In genomic region chr22:24588756-24589481, GRCh38 we compare ENCODE assay signal across 33 cellular contexts. TPM values are rescaled to one million over a fixed set of nuclear protein-coding genes. Genes with fewer than 3 reads are reported as not detected.
DNase-seq lines count a peak whose midpoint lies in the region; ATAC-seq, FAIRE-seq and TF ChIP-seq lines count a peak whose summit lies in the region.
"Had no signal": no experiment of that assay in that cellular context is flagged by ENCODE, and none has a peak within 500 bp of the region (broad histone marks: within the 10 kb centered on the region; RNA-seq: fewer than 3 reads in every experiment).

No MANE protein-coding gene starts in this region.

- 94% methylated on average over 13 of the region's 21 CpGs for WGBS in HepG2 (ENCODE audit: low lambda C conversion rate)
- WGBS in right lobe of liver (ENCODE audit: insufficient coverage, low coverage, low lambda C conversion rate, missing lambda C conversion rate): 89% methylated on average over 5 of the region's 21 CpGs
- WGBS in pancreas, 2 donors: 77% methylated on average over 21 of the region's 21 CpGs

- TF ChIP-seq RAD21 in HepG2 (CRISPR knock-in tag; IDR thresholded peaks at IDR 0.05): no peak

- no TSS peak for BruUV-seq in HepG2 (replicated peaks; lab: Mats Ljungman, UMichigan)

- CTCF ChIA-PET in HepG2 (lab: Yijun Ruan, JAX; ENCODE audit: low intra/inter-chr PET ratio, low total read pairs): no interaction called here
- CTCF ChIA-PET in CD4-positive, alpha-beta memory T cell (lab: Charles Lee; ENCODE audit: partially characterized antibody): no interaction called here

- H3K4me2 ChIP-seq in HepG2 (ENCODE audit: low read depth, low read length): peak overlapping the region; percentile 28; the same call in 1 of the 2 replicates
- H3K4me2 ChIP-seq: A549 had no signal

- peaks cover 46% of the 10 kb centered on the region for H3K4me1 Mint-ChIP-seq in brain
- H3K4me1 Mint-ChIP-seq in CD4-positive, alpha-beta memory T cell: peaks cover 0 to 6% (median 2%) of the 10 kb centered on the region in 4 donors

- POLR2A ChIA-PET in HepG2 (lab: Yijun Ruan, JAX): interaction anchor here (1.1 to 2.8 kb wide), 4 partner anchors 10 to 39 kb away, joined by 5 to 17 read pairs (median 8); no protein-coding TSS in a partner anchor
- POLR2A ChIA-PET in CD4-positive, alpha-beta memory T cell (lab: Charles Lee; ENCODE audit: partially characterized antibody): no interaction called here

- peaks cover 0 to 2% (median 0%) of the 10 kb centered on the region in 5 experiments for H3K9me3 Mint-ChIP-seq in brain
- no peaks in the 10 kb centered on the region for H3K9me3 Mint-ChIP-seq in CD4-positive, alpha-beta memory T cell
- H3K9me3 Mint-ChIP-seq: activated CD4-positive, alpha-beta T cell treated with anti-CD3 and anti-CD28 coated beads, Interleukin-2, amount 10 ng/mL, durations not matched to agents 24 days and 14 days; activated naive CD4-positive, alpha-beta T cell treated with anti-CD3 and anti-CD28 coated beads, Interleukin-2, amount 10 ng/mL, durations not matched to agents 7 days and 5 days; activated T-cell treated with anti-CD3 and anti-CD28 coated beads, Interleukin-2, amount 50 U/mL, for 72 hours; nephron progenitor cell had no signal

- H3K4me1 ChIP-seq in HepG2 (ENCODE audit: insufficient read depth, low read length): peaks cover 79% of the 10 kb centered on the region
- H3K4me1 ChIP-seq in right lobe of liver: peaks cover 0 to 12% (median 4%) of the 10 kb centered on the region in 4 donors
- H3K4me1 ChIP-seq in pancreas: peaks cover 6 to 16% (median 14%) of the 10 kb centered on the region in 3 donors
- H3K4me1 ChIP-seq in CD4-positive, alpha-beta memory T cell (ENCODE audit: insufficient read depth, low read length): peaks cover 4% of the 10 kb centered on the region
- H3K4me1 ChIP-seq in upper lobe of right lung: peaks cover 6% of the 10 kb centered on the region

- H3K9ac ChIP-seq in HepG2 (ENCODE audit: insufficient read depth, low read depth, low read length): peak overlapping the region; percentile 34

- TF ChIP-seq CTCF in HepG2 (CRISPR knock-in tag; IDR thresholded peaks at IDR 0.05) (no peak), right lobe of liver (IDR thresholded peaks at IDR 0.05) (no peak), brain (conservative IDR thresholded peaks at IDR 0.05) (no peak), pancreas (IDR thresholded peaks at IDR 0.05) (no peak), upper lobe of right lung (IDR thresholded peaks at IDR 0.05) (no peak)

- no peaks in the 10 kb centered on the region for H3K27me3 Mint-ChIP-seq in brain
- H3K27me3 Mint-ChIP-seq in CD4-positive, alpha-beta memory T cell: no peaks in the 10 kb centered on the region

- no peaks in the 10 kb centered on the region for H3K9me3 ChIP-seq in HepG2 (ENCODE audit: low read length)
- no peaks in the 10 kb centered on the region for H3K9me3 ChIP-seq in right lobe of liver
- no peaks in the 10 kb centered on the region for H3K9me3 ChIP-seq in pancreas
- no peaks in the 10 kb centered on the region for H3K9me3 ChIP-seq in CD4-positive, alpha-beta memory T cell (ENCODE audit: control insufficient read depth in 1 of 2, low read length in 2 of 2)
- no peaks in the 10 kb centered on the region for H3K9me3 ChIP-seq in upper lobe of right lung
- H3K9me3 ChIP-seq: A549, gastroesophageal sphincter, lower lobe of right lung, mucosa of descending colon, sigmoid colon, tibial artery had no signal

- in situ Hi-C loops in HepG2 (cut with HindIII; ENCODE audit: extremely low pct_ligation_motif_present, low pct_unique_long_range_greater_than_20kb): no loop called here

- H3K4me3 ChIP-seq in HepG2 (replicated peaks in 1 of 3; ENCODE audit: insufficient read depth in 1 of 3, low read depth in 2 of 3, low read length in 3 of 3): peak overlapping the region in 1 of 3 experiments; percentile 19; a peak in 1 of 6 replicates
- no peak overlapping the region for H3K4me3 ChIP-seq in right lobe of liver
- no peak overlapping the region for H3K4me3 ChIP-seq in pancreas
- no peak overlapping the region for H3K4me3 ChIP-seq in CD4-positive, alpha-beta memory T cell (ENCODE audit: low read length in 2 of 2)
- H3K4me3 ChIP-seq in upper lobe of right lung: no peak overlapping the region
- H3K4me3 ChIP-seq: A549, gastroesophageal sphincter, K562, lower lobe of right lung, mucosa of descending colon, sigmoid colon, tibial artery had no signal

- no peaks in the 10 kb centered on the region for H3K36me3 Mint-ChIP-seq in brain
- H3K36me3 Mint-ChIP-seq in CD4-positive, alpha-beta memory T cell: no peaks in the 10 kb centered on the region
- H3K36me3 Mint-ChIP-seq: activated naive CD4-positive, alpha-beta T cell treated with anti-CD3 and anti-CD28 coated beads, Interleukin-2, amount 10 ng/mL, durations not matched to agents 7 days and 5 days had no signal

- DNase-seq in HepG2 (ENCODE audit: low spot score) (no peak), right lobe of liver (no peak), pancreas (peak in 1 of 6 donors; percentile 64), urothelium cell line (ENCODE audit: low spot score) (no peak), NCI-H2171 treated with DMSO at 0.1 percent for 48 hours (lab: John Stamatoyannopoulos, UW) (no peak), upper lobe of right lung (no peak)
- DNase-seq in CD4-positive, alpha-beta memory T cell: no peak
- DNase-seq: activated CD4-positive, alpha-beta T cell treated with anti-CD3 and anti-CD28 coated beads, Interleukin-2, amount 10 ng/mL, durations not matched to agents 24 days and 14 days; activated naive CD4-positive, alpha-beta T cell treated with anti-CD3 and anti-CD28 coated beads, Interleukin-2, amount 10 ng/mL, durations not matched to agents 7 days and 5 days; activated T-cell treated with anti-CD3 and anti-CD28 coated beads, Interleukin-2, amount 50 U/mL, for 72 hours; AML-193; amniotic stem cell; central memory CD4-positive, alpha-beta T cell; DMS53; GDM1; lower lobe of right lung; mucosa of descending colon; NCI-H1105 treated with DMSO at 0.1 percent for 48 hours; NCI-H2081; NCI-H226; NCI-H69; nephron progenitor cell; stimulated activated CD4-positive, alpha-beta T cell treated with anti-CD3 and anti-CD28 coated beads, Interleukin-15, amount 100 ng/mL, for 24 hours; stimulated activated naive CD4-positive, alpha-beta T cell treated with Interleukin-2 at 50 U/mL for 16 hours; T1000; tibial artery had no signal

- H2AFZ ChIP-seq in HepG2 (ENCODE audit: low read length): no peak overlapping the region

- no peak for TF ChIP-seq EP300 in HepG2 (IDR thresholded peaks at IDR 0.05; ENCODE audit: low read depth in 2 of 2, low read length in 2 of 2)
- no peak for TF ChIP-seq EP300 in HepG2 (CRISPR knock-in tag; IDR thresholded peaks at IDR 0.05; ENCODE audit: borderline replicate concordance)

- H3K27me3 ChIP-seq in HepG2 (ENCODE audit: control insufficient read depth in 1 of 2, insufficient read depth in 2 of 2, low read length in 2 of 2): no peaks in the 10 kb centered on the region; a peak in 1 of 5 replicates
- no peaks in the 10 kb centered on the region for H3K27me3 ChIP-seq in right lobe of liver
- no peaks in the 10 kb centered on the region for H3K27me3 ChIP-seq in pancreas
- no peaks in the 10 kb centered on the region for H3K27me3 ChIP-seq in CD4-positive, alpha-beta memory T cell (ENCODE audit: insufficient read depth, low read length)
- no peaks in the 10 kb centered on the region for H3K27me3 ChIP-seq in upper lobe of right lung
- H3K27me3 ChIP-seq: gastroesophageal sphincter, sigmoid colon, tibial artery had no signal

- H3K4me3 Mint-ChIP-seq in brain: no peak overlapping the region
- H3K4me3 Mint-ChIP-seq in CD4-positive, alpha-beta memory T cell: no peak overlapping the region
- H3K4me3 Mint-ChIP-seq: activated CD4-positive, alpha-beta T cell treated with anti-CD3 and anti-CD28 coated beads, Interleukin-2, amount 10 ng/mL, durations not matched to agents 24 days and 14 days; activated naive CD4-positive, alpha-beta T cell treated with anti-CD3 and anti-CD28 coated beads, Interleukin-2, amount 10 ng/mL, durations not matched to agents 7 days and 5 days; activated T-cell treated with anti-CD3 and anti-CD28 coated beads, Interleukin-2, amount 50 U/mL, for 72 hours; nephron progenitor cell had no signal

- peak overlapping the region; percentile 15 for H3K27ac ChIP-seq in HepG2 (ENCODE audit: extremely low read length, insufficient read depth, low read length)
- no peak overlapping the region for H3K27ac ChIP-seq in right lobe of liver
- peak overlapping the region; percentile 13 to 66 (median 48) for H3K27ac ChIP-seq in pancreas
- no peak overlapping the region for H3K27ac ChIP-seq in CD4-positive, alpha-beta memory T cell (ENCODE audit: low read depth, low read length)
- no peak overlapping the region for H3K27ac ChIP-seq in upper lobe of right lung
- H3K27ac ChIP-seq: A549, lower lobe of right lung, tibial artery had no signal

- no peaks in the 10 kb centered on the region for H4K20me1 ChIP-seq in HepG2 (ENCODE audit: insufficient read depth, low read length)

- intact Hi-C loops in HepG2 (cut with micrococcal nuclease; ENCODE audit: unreplicated experiment) (loop anchor here (1.0 kb wide), 1 partner anchor 40 kb away; no protein-coding TSS in a partner anchor), right lobe of liver (cut with DNase I) (no loop called here), pancreas (cut with DNase I) (no loop called here), upper lobe of right lung (cut with DNase I) (no loop called here)
- intact Hi-C loops in CD4-positive, alpha-beta memory T cell (cut with micrococcal nuclease): no loop called here

- H3K36me3 ChIP-seq in HepG2 (replicated peaks in 1 of 2; ENCODE audit: control insufficient read depth in 1 of 2, insufficient read depth in 2 of 2, low read length in 2 of 2): peaks cover 8 to 19% of the 10 kb centered on the region in 2 experiments; a peak in 4 of 5 replicates
- peaks cover 0 to 15% (median 0%) of the 10 kb centered on the region in 4 donors for H3K36me3 ChIP-seq in right lobe of liver
- H3K36me3 ChIP-seq in pancreas: peaks cover 0 to 4% (median 0%) of the 10 kb centered on the region in 3 donors
- H3K36me3 ChIP-seq in CD4-positive, alpha-beta memory T cell (ENCODE audit: insufficient read depth, low read length): no peaks in the 10 kb centered on the region
- H3K36me3 ChIP-seq in upper lobe of right lung: no peaks in the 10 kb centered on the region

- peaks cover 10% of the 10 kb centered on the region for H3K79me2 ChIP-seq in HepG2 (ENCODE audit: insufficient read depth, low read length)

- no peak for ATAC-seq in HepG2
- no peak for ATAC-seq in right lobe of liver
- ATAC-seq in pancreas: no peak
- ATAC-seq in upper lobe of right lung: no peak
- ATAC-seq: A549; activated T-cell treated with anti-CD3 and anti-CD28 coated beads, Interleukin-2, amount 50 U/mL, for 72 hours; gastroesophageal sphincter; K562; lower lobe of right lung; mucosa of descending colon; Panc1 had no signal

- TF ChIP-seq POLR2A in HepG2 (IDR thresholded peaks at IDR 0.05; ENCODE audit: insufficient read depth in 1 of 2, low read depth in 2 of 2, low read length in 2 of 2) (no peak), right lobe of liver (IDR thresholded peaks at IDR 0.05) (no peak)

- FAIRE-seq in HepG2 (lab: Jason Lieb, UNC) (no peak), pancreas (lab: Jason Lieb, UNC) (no peak), urothelium cell line (lab: Jason Lieb, UNC) (peak; percentile 13)
- FAIRE-seq: A549, H54, K562 had no signal

- peak overlapping the region in 4 of 5 experiments; percentile 43 to 95 (median 80) for H3K27ac Mint-ChIP-seq in brain
- H3K27ac Mint-ChIP-seq in CD4-positive, alpha-beta memory T cell: no peak overlapping the region
- H3K27ac Mint-ChIP-seq: activated CD4-positive, alpha-beta T cell treated with anti-CD3 and anti-CD28 coated beads, Interleukin-2, amount 10 ng/mL, durations not matched to agents 24 days and 14 days; activated naive CD4-positive, alpha-beta T cell treated with anti-CD3 and anti-CD28 coated beads, Interleukin-2, amount 10 ng/mL, durations not matched to agents 7 days and 5 days; activated T-cell treated with anti-CD3 and anti-CD28 coated beads, Interleukin-2, amount 50 U/mL, for 72 hours; nephron progenitor cell had no signal

RNA-seq across cellular contexts. Expression of gene LRRC75B, which starts 4.0 kb away (rescaled TPM):
- 5.7 and 11.8 TPM in 2 replicates for total RNA-seq in HepG2 (2016; rRNA removed; fragmentation: Illumina TruSeq; extraction: Trizol)
- total RNA-seq in HepG2 (2016; cell fraction: cytosol; rRNA removed; fragmentation: Illumina TruSeq; extraction: Trizol; ENCODE audit: low read depth): 14.2 and 14.4 TPM in 2 replicates
- 5.6 and 12.5 TPM in 2 replicates for total RNA-seq in HepG2 (2016; cell fraction: insoluble cytoplasmic fraction; rRNA removed; fragmentation: Illumina TruSeq; extraction: Trizol)
- total RNA-seq in HepG2 (2016; cell fraction: membrane; rRNA removed; fragmentation: Illumina TruSeq; extraction: Trizol): 14.8 and 16.4 TPM in 2 replicates
- 10.7 and 13.7 TPM in 2 replicates for total RNA-seq in HepG2 (2016; cell fraction: nucleus; rRNA removed; fragmentation: Illumina TruSeq; extraction: Trizol)
- 34.8 and 48.8 TPM in 2 replicates for polyA plus RNA-seq in HepG2 (2011; rRNA removed)
- 18.6 and 35.0 TPM in 2 replicates for polyA plus RNA-seq in HepG2 (2011; cell fraction: cytosol; rRNA removed)
- polyA plus RNA-seq in HepG2 (2011; cell fraction: nucleus; rRNA removed): 225 and 265 TPM in 2 replicates
- 19.0 and 24.1 TPM in 2 replicates for polyA plus RNA-seq in HepG2 (2012)
- 15.3 and 17.1 TPM in 2 replicates for polyA plus RNA-seq in HepG2 (2016; cell fraction: cytosol; fragmentation: Illumina TruSeq; extraction: Trizol; ENCODE audit: low read depth)
- 8.8 and 9.2 TPM in 2 replicates for polyA plus RNA-seq in HepG2 (2016; cell fraction: insoluble cytoplasmic fraction; fragmentation: Illumina TruSeq; extraction: Trizol; ENCODE audit: low read depth)
- 17.8 and 17.9 TPM in 2 replicates for polyA plus RNA-seq in HepG2 (2016; cell fraction: membrane; fragmentation: Illumina TruSeq; extraction: Trizol; ENCODE audit: low read depth)
- 32.8 and 35.7 TPM in 2 replicates for polyA plus RNA-seq in HepG2 (2016; cell fraction: nucleus; fragmentation: Illumina TruSeq; extraction: Trizol; ENCODE audit: insufficient read depth, low read depth)
- 24.5 TPM in 1 of 2 replicates, not detected in the other for polyA minus RNA-seq in HepG2 (2011; rRNA and poly(A)+ RNA removed; ENCODE audit: low replicate concordance)
- polyA minus RNA-seq in HepG2 (2011; cell fraction: cytosol; rRNA and poly(A)+ RNA removed): 5.7 and 8.9 TPM in 2 replicates
- polyA minus RNA-seq in HepG2 (2011; cell fraction: nucleus; rRNA and poly(A)+ RNA removed): 13.3 and 13.4 TPM in 2 replicates
- total RNA-seq in right lobe of liver: 10 to 100 TPM; 11.8 to 28.0 (median 21.5) TPM
- polyA plus RNA-seq in brain (ENCODE audit: insufficient read depth, low read depth, low replicate concordance): 14.5 TPM
- total RNA-seq in pancreas: 10 to 100 TPM in 3 of 6 donors, 1 to 10 TPM in 3; 8.3 to 20.2 (median 9.8) TPM
- polyA plus RNA-seq in pancreas: 100 to 1,000 TPM; 101 to 106 TPM
- under 1 TPM in 1 of 2 experiments, not detected in 1; 0.19 TPM for total RNA-seq in CD4-positive, alpha-beta memory T cell
- under 1 TPM in 1 of 2 donors, not detected in 1; 0.40 TPM for polyA plus RNA-seq in CD4-positive, alpha-beta memory T cell
- 10.8 TPM for total RNA-seq in upper lobe of right lung

RNA-seq across cellular contexts. Expression of gene GGT1, which starts 14.1 kb away (rescaled TPM):
- 11.6 and 29.9 TPM in 2 replicates for total RNA-seq in HepG2 (2016; rRNA removed; fragmentation: Illumina TruSeq; extraction: Trizol)
- 6.9 and 7.0 TPM in 2 replicates for total RNA-seq in HepG2 (2016; cell fraction: cytosol; rRNA removed; fragmentation: Illumina TruSeq; extraction: Trizol; ENCODE audit: low read depth)
- 14.5 and 27.5 TPM in 2 replicates for total RNA-seq in HepG2 (2016; cell fraction: insoluble cytoplasmic fraction; rRNA removed; fragmentation: Illumina TruSeq; extraction: Trizol)
- 8.2 and 14.5 TPM in 2 replicates for total RNA-seq in HepG2 (2016; cell fraction: membrane; rRNA removed; fragmentation: Illumina TruSeq; extraction: Trizol)
- 30.4 and 31.0 TPM in 2 replicates for total RNA-seq in HepG2 (2016; cell fraction: nucleus; rRNA removed; fragmentation: Illumina TruSeq; extraction: Trizol)
- 103 and 150 TPM in 2 replicates for polyA plus RNA-seq in HepG2 (2011; rRNA removed)
- polyA plus RNA-seq in HepG2 (2011; cell fraction: cytosol; rRNA removed): 81.5 and 120 TPM in 2 replicates
- polyA plus RNA-seq in HepG2 (2011; cell fraction: nucleus; rRNA removed): 371 and 443 TPM in 2 replicates
- polyA plus RNA-seq in HepG2 (2012): 45.9 and 52.6 TPM in 2 replicates
- polyA plus RNA-seq in HepG2 (2016; cell fraction: cytosol; fragmentation: Illumina TruSeq; extraction: Trizol; ENCODE audit: low read depth): 8.9 and 10.2 TPM in 2 replicates
- polyA plus RNA-seq in HepG2 (2016; cell fraction: insoluble cytoplasmic fraction; fragmentation: Illumina TruSeq; extraction: Trizol; ENCODE audit: low read depth): 15.2 and 17.2 TPM in 2 replicates
- polyA plus RNA-seq in HepG2 (2016; cell fraction: membrane; fragmentation: Illumina TruSeq; extraction: Trizol; ENCODE audit: low read depth): 11.3 and 13.6 TPM in 2 replicates
- polyA plus RNA-seq in HepG2 (2016; cell fraction: nucleus; fragmentation: Illumina TruSeq; extraction: Trizol; ENCODE audit: insufficient read depth, low read depth): 74.0 and 82.3 TPM in 2 replicates
- 7.2 and 119 TPM in 2 replicates for polyA minus RNA-seq in HepG2 (2011; rRNA and poly(A)+ RNA removed; ENCODE audit: low replicate concordance)
- polyA minus RNA-seq in HepG2 (2011; cell fraction: cytosol; rRNA and poly(A)+ RNA removed): 46.0 and 49.6 TPM in 2 replicates
- 35.4 and 41.2 TPM in 2 replicates for polyA minus RNA-seq in HepG2 (2011; cell fraction: nucleus; rRNA and poly(A)+ RNA removed)
- 100 to 1,000 TPM in 5 of 6 experiments, 10 to 100 TPM in 1; 97.6 to 154 (median 140) TPM for total RNA-seq in right lobe of liver
- 5.1 TPM for polyA plus RNA-seq in brain (ENCODE audit: insufficient read depth, low read depth, low replicate concordance)
- total RNA-seq in pancreas: 10 to 100 TPM; 23.5 to 60.1 (median 42.8) TPM
- 100 to 1,000 TPM in 1 of 2 donors, 10 to 100 TPM in 1; 92.9 to 195 TPM for polyA plus RNA-seq in pancreas
- total RNA-seq in CD4-positive, alpha-beta memory T cell: 10 to 100 TPM; 27.1 to 28.3 TPM
- 10 to 100 TPM; 11.9 to 18.1 TPM for polyA plus RNA-seq in CD4-positive, alpha-beta memory T cell
- total RNA-seq in upper lobe of right lung: 131 TPM

RNA-seq across cellular contexts. Expression of gene SNRPD3, which starts 33.1 kb away (rescaled TPM):
- total RNA-seq in HepG2 (2016; rRNA removed; fragmentation: Illumina TruSeq; extraction: Trizol) (209 and 287 TPM in 2 replicates), right lobe of liver (100 to 1,000 TPM in 2 of 6 experiments, 10 to 100 TPM in 4; 43.3 to 180 (median 53.4) TPM), pancreas (10 to 100 TPM; 15.9 to 36.1 (median 27.8) TPM), upper lobe of right lung (64.5 TPM)
- 29.0 and 31.7 TPM in 2 replicates for total RNA-seq in HepG2 (2016; cell fraction: cytosol; rRNA removed; fragmentation: Illumina TruSeq; extraction: Trizol; ENCODE audit: low read depth)
- 214 and 298 TPM in 2 replicates for total RNA-seq in HepG2 (2016; cell fraction: insoluble cytoplasmic fraction; rRNA removed; fragmentation: Illumina TruSeq; extraction: Trizol)
- 35.4 and 36.1 TPM in 2 replicates for total RNA-seq in HepG2 (2016; cell fraction: membrane; rRNA removed; fragmentation: Illumina TruSeq; extraction: Trizol)
- 83.7 and 87.5 TPM in 2 replicates for total RNA-seq in HepG2 (2016; cell fraction: nucleus; rRNA removed; fragmentation: Illumina TruSeq; extraction: Trizol)
- polyA plus RNA-seq in HepG2 (2011; rRNA removed) (107 and 110 TPM in 2 replicates), brain (ENCODE audit: insufficient read depth, low read depth, low replicate concordance) (130 TPM), pancreas (10 to 100 TPM; 30.6 to 58.1 TPM)
- polyA plus RNA-seq in HepG2 (2011; cell fraction: cytosol; rRNA removed): 278 and 291 TPM in 2 replicates
- polyA plus RNA-seq in HepG2 (2011; cell fraction: nucleus; rRNA removed): 55.5 and 61.4 TPM in 2 replicates
- 178 and 251 TPM in 2 replicates for polyA plus RNA-seq in HepG2 (2012)
- polyA plus RNA-seq in HepG2 (2016; cell fraction: cytosol; fragmentation: Illumina TruSeq; extraction: Trizol; ENCODE audit: low read depth): 35.3 and 40.6 TPM in 2 replicates
- polyA plus RNA-seq in HepG2 (2016; cell fraction: insoluble cytoplasmic fraction; fragmentation: Illumina TruSeq; extraction: Trizol; ENCODE audit: low read depth): 420 and 438 TPM in 2 replicates
- polyA plus RNA-seq in HepG2 (2016; cell fraction: membrane; fragmentation: Illumina TruSeq; extraction: Trizol; ENCODE audit: low read depth): 35.8 and 37.4 TPM in 2 replicates
- 132 and 146 TPM in 2 replicates for polyA plus RNA-seq in HepG2 (2016; cell fraction: nucleus; fragmentation: Illumina TruSeq; extraction: Trizol; ENCODE audit: insufficient read depth, low read depth)
- 134 and 369 TPM in 2 replicates for polyA minus RNA-seq in HepG2 (2011; rRNA and poly(A)+ RNA removed; ENCODE audit: low replicate concordance)
- polyA minus RNA-seq in HepG2 (2011; cell fraction: cytosol; rRNA and poly(A)+ RNA removed): 72.3 and 74.0 TPM in 2 replicates
- polyA minus RNA-seq in HepG2 (2011; cell fraction: nucleus; rRNA and poly(A)+ RNA removed): 83.2 and 93.4 TPM in 2 replicates
- 10 to 100 TPM; 77.6 to 85.0 TPM for total RNA-seq in CD4-positive, alpha-beta memory T cell
- 100 to 1,000 TPM in 1 of 2 donors, 10 to 100 TPM in 1; 62.6 to 102 TPM for polyA plus RNA-seq in CD4-positive, alpha-beta memory T cell

RNA-seq across cellular contexts. Expression of gene GUCD1, which starts 34.0 kb away (rescaled TPM):
- total RNA-seq in HepG2 (2016; rRNA removed; fragmentation: Illumina TruSeq; extraction: Trizol): 125 and 128 TPM in 2 replicates
- 57.0 and 62.1 TPM in 2 replicates for total RNA-seq in HepG2 (2016; cell fraction: cytosol; rRNA removed; fragmentation: Illumina TruSeq; extraction: Trizol; ENCODE audit: low read depth)
- total RNA-seq in HepG2 (2016; cell fraction: insoluble cytoplasmic fraction; rRNA removed; fragmentation: Illumina TruSeq; extraction: Trizol): 114 and 129 TPM in 2 replicates
- 156 and 159 TPM in 2 replicates for total RNA-seq in HepG2 (2016; cell fraction: membrane; rRNA removed; fragmentation: Illumina TruSeq; extraction: Trizol)
- total RNA-seq in HepG2 (2016; cell fraction: nucleus; rRNA removed; fragmentation: Illumina TruSeq; extraction: Trizol): 69.6 and 73.3 TPM in 2 replicates
- polyA plus RNA-seq in HepG2 (2011; rRNA removed): 245 and 282 TPM in 2 replicates
- polyA plus RNA-seq in HepG2 (2011; cell fraction: cytosol; rRNA removed): 177 and 210 TPM in 2 replicates
- polyA plus RNA-seq in HepG2 (2011; cell fraction: nucleus; rRNA removed): 217 and 220 TPM in 2 replicates
- polyA plus RNA-seq in HepG2 (2012): 123 and 145 TPM in 2 replicates
- 33.4 and 34.1 TPM in 2 replicates for polyA plus RNA-seq in HepG2 (2016; cell fraction: cytosol; fragmentation: Illumina TruSeq; extraction: Trizol; ENCODE audit: low read depth)
- polyA plus RNA-seq in HepG2 (2016; cell fraction: insoluble cytoplasmic fraction; fragmentation: Illumina TruSeq; extraction: Trizol; ENCODE audit: low read depth): 101 and 109 TPM in 2 replicates
- 91.3 and 96.0 TPM in 2 replicates for polyA plus RNA-seq in HepG2 (2016; cell fraction: membrane; fragmentation: Illumina TruSeq; extraction: Trizol; ENCODE audit: low read depth)
- polyA plus RNA-seq in HepG2 (2016; cell fraction: nucleus; fragmentation: Illumina TruSeq; extraction: Trizol; ENCODE audit: insufficient read depth, low read depth): 119 and 131 TPM in 2 replicates
- polyA minus RNA-seq in HepG2 (2011; rRNA and poly(A)+ RNA removed; ENCODE audit: low replicate concordance): 194 and 636 TPM in 2 replicates
- polyA minus RNA-seq in HepG2 (2011; cell fraction: cytosol; rRNA and poly(A)+ RNA removed): 178 and 203 TPM in 2 replicates
- polyA minus RNA-seq in HepG2 (2011; cell fraction: nucleus; rRNA and poly(A)+ RNA removed): 53.7 and 80.4 TPM in 2 replicates
- total RNA-seq in right lobe of liver: 100 to 1,000 TPM in 5 of 6 experiments, 10 to 100 TPM in 1; 94.0 to 281 (median 213) TPM
- polyA plus RNA-seq in brain (ENCODE audit: insufficient read depth, low read depth, low replicate concordance): 91.5 TPM
- total RNA-seq in pancreas: 10 to 100 TPM; 41.0 to 55.2 (median 46.3) TPM
- 10 to 100 TPM; 39.9 to 41.1 TPM for polyA plus RNA-seq in pancreas
- total RNA-seq in CD4-positive, alpha-beta memory T cell: 10 to 100 TPM; 65.0 to 65.5 TPM
- polyA plus RNA-seq in CD4-positive, alpha-beta memory T cell: 10 to 100 TPM; 44.2 to 47.3 TPM
- total RNA-seq in upper lobe of right lung: 148 TPM

Comparison
In these comparisons a context has a peak if more than half of its experiments do, and no peak if none do; other contexts are left out.
1. H3K27ac ChIP-seq: peak in HepG2 (single experiment) and pancreas (4 of 4); none in right lobe of liver (0 of 3), CD4-positive, alpha-beta memory T cell (single experiment) and upper lobe of right lung (single experiment).
2. H3K27ac Mint-ChIP-seq: peak in brain (4 of 5); none in CD4-positive, alpha-beta memory T cell (0 of 7).